Comparison of ENCODE assay signal across 22 cellular contexts in genomic region chr5:75351058-75351926, GRCh38. TPM values are rescaled to one million over a fixed set of nuclear protein-coding genes. Genes with fewer than 3 reads are reported as not detected.
DNase-seq lines count a peak whose midpoint lies in the region; ATAC-seq, FAIRE-seq and TF ChIP-seq lines count a peak whose summit lies in the region.
"Had no signal": no experiment of that assay in that cellular context is flagged by ENCODE, and none has a peak within 500 bp of the region (broad histone marks: within the 10 kb centered on the region; RNA-seq: fewer than 3 reads in every experiment).

No MANE protein-coding gene starts in this region.

- no peak for DNase-seq in activated CD8-positive, alpha-beta memory T cell treated with anti-CD3 and anti-CD28 coated beads, Interleukin-2, amount 10 ng/mL, durations not matched to agents 7 days and 5 days
- DNase-seq in activated CD8-positive, alpha-beta memory T cell treated with anti-CD3 and anti-CD28 coated beads, Interleukin-2, amount 50 U/mL, for 48 hours = no peak
- no peak for DNase-seq in H54 (ENCODE audit: insufficient read length, low spot score)
- no peak for DNase-seq in activated CD8-positive, alpha-beta T cell treated with anti-CD3 and anti-CD28 coated beads for 36 hours
- no peak for DNase-seq in glutamatergic neuron
- DNase-seq in HT-29 (ENCODE audit: low spot score) = no peak
- DNase-seq in DMS114 treated with DMSO at 0.1 percent for 48 hours (lab: John Stamatoyannopoulos, UW; ENCODE audit: unreplicated experiment) = no peak
- DNase-seq: activated gamma-delta T cell treated with Interleukin-2 at 50 U/mL for 16 hours; body of pancreas; DMS 273 treated with DMSO at 0.1 percent for 48 hours; effector memory CD8-positive, alpha-beta T cell; KBM-7; mesenchymal stem cell; MV-4-11; naive B cell; NCI-H187; NCI-H82; retina; stimulated activated CD8-positive, alpha-beta memory T cell treated with anti-CD3 and anti-CD28 coated beads, Interleukin-4, amount 100 ng/mL, for 48 hours; uterus had no signal

- TF ChIP-seq CTCF in activated CD8-positive, alpha-beta T cell treated with anti-CD3 and anti-CD28 coated beads for 36 hours (IDR thresholded peaks at IDR 0.05) = no peak
- no peak for TF ChIP-seq CTCF in glutamatergic neuron (IDR thresholded peaks at IDR 0.05; ENCODE audit: partially characterized antibody, unreplicated experiment)

- H3K27me3 Mint-ChIP-seq in activated CD8-positive, alpha-beta memory T cell treated with anti-CD3 and anti-CD28 coated beads, Interleukin-2, amount 10 ng/mL, durations not matched to agents 7 days and 5 days = no peaks in the 10 kb centered on the region
- no peaks in the 10 kb centered on the region for H3K27me3 Mint-ChIP-seq in activated CD8-positive, alpha-beta T cell treated with anti-CD3 and anti-CD28 coated beads for 36 hours
- H3K27me3 Mint-ChIP-seq in glutamatergic neuron (ENCODE audit: unreplicated experiment) = no peaks in the 10 kb centered on the region
- H3K27me3 Mint-ChIP-seq: effector memory CD8-positive, alpha-beta T cell; naive B cell had no signal

- H3K4me3 Mint-ChIP-seq in activated CD8-positive, alpha-beta memory T cell treated with anti-CD3 and anti-CD28 coated beads, Interleukin-2, amount 10 ng/mL, durations not matched to agents 7 days and 5 days = no peak overlapping the region
- H3K4me3 Mint-ChIP-seq in activated CD8-positive, alpha-beta T cell treated with anti-CD3 and anti-CD28 coated beads for 36 hours = no peak overlapping the region
- H3K4me3 Mint-ChIP-seq in glutamatergic neuron (ENCODE audit: unreplicated experiment) = no peak overlapping the region
- H3K4me3 Mint-ChIP-seq: effector memory CD8-positive, alpha-beta T cell; naive B cell had no signal

- intact Hi-C loops in activated CD8-positive, alpha-beta T cell treated with anti-CD3 and anti-CD28 coated beads for 36 hours (cut with micrococcal nuclease) = no loop called here

- POLR2A ChIA-PET in activated CD8-positive, alpha-beta T cell treated with anti-CD3 and anti-CD28 coated beads for 36 hours (lab: Charles Lee) = interaction anchor here (0.9 to 1.7 kb wide), 4 partner anchors 8 to 114 kb away, joined by 3 to 6 read pairs (median 4); partner anchors contain the start of genes ANKRD31 and HMGCR

- peak; percentile 73 for ATAC-seq in activated CD8-positive, alpha-beta memory T cell treated with anti-CD3 and anti-CD28 coated beads, Interleukin-2, amount 10 ng/mL, durations not matched to agents 7 days and 5 days
- ATAC-seq in activated CD8-positive, alpha-beta T cell treated with anti-CD3 and anti-CD28 coated beads for 36 hours = peak; percentile 82
- no peak for ATAC-seq in HG02885 (IDR thresholded peaks at IDR 0.05; ENCODE audit: poor library complexity, unreplicated experiment)
- ATAC-seq: A549; body of pancreas; effector memory CD8-positive, alpha-beta T cell had no signal

- H3K4me1 Mint-ChIP-seq in activated CD8-positive, alpha-beta memory T cell treated with anti-CD3 and anti-CD28 coated beads, Interleukin-2, amount 10 ng/mL, durations not matched to agents 7 days and 5 days = peaks cover 28% of the 10 kb centered on the region
- peaks cover 21% of the 10 kb centered on the region for H3K4me1 Mint-ChIP-seq in activated CD8-positive, alpha-beta T cell treated with anti-CD3 and anti-CD28 coated beads for 36 hours (ENCODE audit: low read depth)
- no peaks in the 10 kb centered on the region for H3K4me1 Mint-ChIP-seq in glutamatergic neuron (ENCODE audit: low read depth, unreplicated experiment)
- H3K4me1 Mint-ChIP-seq: naive B cell had no signal

- FAIRE-seq in H54 (lab: Jason Lieb, UNC) = peak; percentile 36
- FAIRE-seq: A549 had no signal

- no peaks in the 10 kb centered on the region for H3K9me3 Mint-ChIP-seq in activated CD8-positive, alpha-beta memory T cell treated with anti-CD3 and anti-CD28 coated beads, Interleukin-2, amount 10 ng/mL, durations not matched to agents 7 days and 5 days (ENCODE audit: low read depth)
- H3K9me3 Mint-ChIP-seq in activated CD8-positive, alpha-beta T cell treated with anti-CD3 and anti-CD28 coated beads for 36 hours = no peaks in the 10 kb centered on the region
- no peaks in the 10 kb centered on the region for H3K9me3 Mint-ChIP-seq in glutamatergic neuron (ENCODE audit: unreplicated experiment)
- H3K9me3 Mint-ChIP-seq: effector memory CD8-positive, alpha-beta T cell; naive B cell had no signal

- TF ChIP-seq POLR2A in H54 (IDR thresholded peaks at IDR 0.05; ENCODE audit: low read depth, low read length) = no peak

- H3K36me3 Mint-ChIP-seq in activated CD8-positive, alpha-beta memory T cell treated with anti-CD3 and anti-CD28 coated beads, Interleukin-2, amount 10 ng/mL, durations not matched to agents 7 days and 5 days = peaks cover 64% of the 10 kb centered on the region
- H3K36me3 Mint-ChIP-seq in activated CD8-positive, alpha-beta T cell treated with anti-CD3 and anti-CD28 coated beads for 36 hours (ENCODE audit: low read depth) = peaks cover 56% of the 10 kb centered on the region
- no peaks in the 10 kb centered on the region for H3K36me3 Mint-ChIP-seq in glutamatergic neuron (ENCODE audit: unreplicated experiment)

- CTCF ChIA-PET in activated CD8-positive, alpha-beta memory T cell treated with anti-CD3 and anti-CD28 coated beads, Interleukin-2, amount 10 ng/mL, durations not matched to agents 7 days and 5 days (lab: Charles Lee) = interaction anchor here (1.3 to 1.5 kb wide), 2 partner anchors 11 to 14 kb away, joined by 3 to 5 read pairs; partner anchors contain the start of gene HMGCR
- CTCF ChIA-PET in activated CD8-positive, alpha-beta T cell treated with anti-CD3 and anti-CD28 coated beads for 36 hours (lab: Charles Lee) = interaction anchor here (0.8 to 2.0 kb wide), 10 partner anchors 9 to 330 kb away, joined by 3 to 6 read pairs (median 4); partner anchors contain the start of genes ANKRD31 and HMGCR

- H3K27ac Mint-ChIP-seq in activated CD8-positive, alpha-beta memory T cell treated with anti-CD3 and anti-CD28 coated beads, Interleukin-2, amount 10 ng/mL, durations not matched to agents 7 days and 5 days = peak overlapping the region; percentile 80
- peak overlapping the region; percentile 72 for H3K27ac Mint-ChIP-seq in activated CD8-positive, alpha-beta T cell treated with anti-CD3 and anti-CD28 coated beads for 36 hours
- H3K27ac Mint-ChIP-seq in glutamatergic neuron (ENCODE audit: unreplicated experiment) = peak overlapping the region; percentile 43

RNA-seq across cellular contexts. Expression of gene HMGCR, which starts 14.3 kb away (rescaled TPM):
- 10 to 100 TPM; 69.5 to 99.8 TPM for total RNA-seq in activated CD8-positive, alpha-beta memory T cell treated with anti-CD3 and anti-CD28 coated beads, Interleukin-2, amount 10 ng/mL, durations not matched to agents 7 days and 5 days
- total RNA-seq in activated CD8-positive, alpha-beta T cell treated with anti-CD3 and anti-CD28 coated beads for 36 hours = 10 to 100 TPM; 50.3 to 50.8 TPM
- 362 TPM for total RNA-seq in glutamatergic neuron (ENCODE audit: unreplicated experiment)
- total RNA-seq in HT-29 (2014; rRNA removed; shearing (Covaris generic)) = 56.4 and 59.7 TPM in 2 replicates
